ENCODE assay signal across 21 cellular contexts in the genomic region with DNA sequence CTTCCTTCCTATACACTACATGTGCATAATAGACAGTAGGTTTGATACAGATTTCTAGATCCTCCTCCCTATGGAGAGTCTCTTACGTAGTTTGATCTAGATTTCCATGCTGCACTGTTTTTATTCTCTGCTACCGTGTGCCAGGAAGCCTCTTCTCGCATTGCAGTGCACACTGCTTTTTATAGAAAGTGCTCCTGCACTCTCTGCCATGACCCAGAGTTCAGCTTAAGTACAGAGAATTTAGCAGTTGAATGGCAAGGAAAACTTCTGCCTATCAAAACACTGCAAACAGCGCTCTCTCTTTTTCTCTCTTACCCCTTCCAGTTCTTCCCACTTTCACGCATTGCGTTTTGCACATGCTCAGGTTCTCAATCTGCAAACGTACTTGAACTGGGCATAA.
A peak's percentile ranks its signal among the peaks of the same experiment; 100 is the strongest.
DNase-seq lines count a peak whose midpoint lies in the region; ATAC-seq and TF ChIP-seq lines count a peak whose summit lies in the region.
"Had no signal": no experiment of that assay in that cellular context is flagged by ENCODE, and none has a peak within 500 bp of the region (broad histone marks: within the 10 kb centered on the region; RNA-seq: fewer than 3 reads in every experiment).

No MANE protein-coding gene starts in this region.

- no peak overlapping the region for H2BK5ac ChIP-seq in neuronal stem cell (ENCODE audit: low read length)
- H2BK5ac ChIP-seq in trophoblast cell (ENCODE audit: low read depth, low read length, poor library complexity), result no peak overlapping the region

- H3K4ac ChIP-seq in neuronal stem cell (ENCODE audit: low read length) (no peak overlapping the region), trophoblast cell (ENCODE audit: low read depth, low read length) (no peak overlapping the region)

- WGBS in liver, result 86% methylated on average over 7 of the region's 7 CpGs
- WGBS in right lobe of liver (ENCODE audit: insufficient coverage, low coverage, low lambda C conversion rate, missing lambda C conversion rate), result 63% methylated on average over 6 of the region's 7 CpGs
- WGBS in neuronal stem cell (ENCODE audit: extremely low coverage in 2 of 2, insufficient read length in 2 of 2, insufficient replicate concordance in 1 of 2), 2 donors, result no CpG with 5 or more reads among the region's 7 CpGs
- no CpG with 5 or more reads among the region's 7 CpGs for WGBS in trophoblast cell (ENCODE audit: extremely low coverage, insufficient coverage, insufficient read length)

- no peak overlapping the region for H2AK5ac ChIP-seq in neuronal stem cell (ENCODE audit: low read depth, low read length)
- H2AK5ac ChIP-seq in trophoblast cell (ENCODE audit: low read length), result no peak overlapping the region

- H3K9me3 ChIP-seq in liver (ENCODE audit: control insufficient read depth in 4 of 4, low read length in 3 of 4), result no peaks in the 10 kb centered on the region
- no peaks in the 10 kb centered on the region for H3K9me3 ChIP-seq in right lobe of liver
- peaks cover 0 to 3% of the 10 kb centered on the region in 2 donors for H3K9me3 ChIP-seq in neuronal stem cell (replicated peaks in 1 of 2; ENCODE audit: control insufficient read depth in 2 of 2, insufficient read depth in 1 of 2, low read depth in 1 of 2, low read length in 2 of 2)
- no peaks in the 10 kb centered on the region for H3K9me3 ChIP-seq in trophoblast cell (ENCODE audit: insufficient read depth, low read depth, low read length)
- H3K9me3 ChIP-seq: SJSA1 had no signal

- H3K79me1 ChIP-seq in neuronal stem cell (ENCODE audit: low read depth, low read length) (no peaks in the 10 kb centered on the region), trophoblast cell (ENCODE audit: low read length) (no peaks in the 10 kb centered on the region)

- no peak overlapping the region for H2BK15ac ChIP-seq in neuronal stem cell (ENCODE audit: low read length)

- H3K9ac ChIP-seq in liver (ENCODE audit: low read depth in 1 of 2, low read length in 2 of 2) (no peak overlapping the region), neuronal stem cell (ENCODE audit: low read depth, low read length, poor library complexity) (no peak overlapping the region), trophoblast cell (ENCODE audit: low read length) (no peak overlapping the region)
- H3K9ac ChIP-seq: BLaER1 treated with 17β-estradiol and CSF1 and Interleukin-3, amounts not matched to agents 10 nM and 100 nM had no signal

- ATAC-seq in right lobe of liver (no peak), left cardiac atrium (peak; percentile 44 to 75), GM21423 (IDR thresholded peaks at IDR 0.05; ENCODE audit: unreplicated experiment) (no peak)
- ATAC-seq: HCT116, Panc1 had no signal

- H4K8ac ChIP-seq in neuronal stem cell (ENCODE audit: low read depth, low read length), result no peak overlapping the region
- no peak overlapping the region for H4K8ac ChIP-seq in trophoblast cell (ENCODE audit: low read depth, low read length)

- H3K36me3 ChIP-seq in liver (ENCODE audit: control insufficient read depth in 4 of 4, insufficient read depth in 3 of 4, low read depth in 1 of 4, low read length in 3 of 4), result peaks cover 0 to 2% (median 0%) of the 10 kb centered on the region in 4 donors
- no peaks in the 10 kb centered on the region for H3K36me3 ChIP-seq in right lobe of liver
- H3K36me3 ChIP-seq in neuronal stem cell (replicated peaks in 1 of 2; ENCODE audit: control insufficient read depth in 2 of 2, insufficient read depth in 2 of 2, low read length in 2 of 2), result no peaks in the 10 kb centered on the region
- no peaks in the 10 kb centered on the region for H3K36me3 ChIP-seq in trophoblast cell (ENCODE audit: control insufficient read depth in 1 of 2, insufficient read depth in 2 of 2, low read length in 2 of 2)

- TF ChIP-seq RAD21 in liver (IDR thresholded peaks at IDR 0.05), result no peak

- H4K91ac ChIP-seq in neuronal stem cell (ENCODE audit: low read depth, low read length, poor library complexity), result no peak overlapping the region
- no peak overlapping the region for H4K91ac ChIP-seq in trophoblast cell (ENCODE audit: low read depth, low read length)

- H2AFZ ChIP-seq in neuronal stem cell (ENCODE audit: low read length), result peak overlapping the region; percentile 9
- no peak overlapping the region for H2AFZ ChIP-seq in trophoblast cell (ENCODE audit: insufficient read depth, low read length, poor library complexity)

- no peak overlapping the region for H2BK12ac ChIP-seq in neuronal stem cell (ENCODE audit: low read length)
- H2BK12ac ChIP-seq in trophoblast cell (ENCODE audit: low read length), result no peak overlapping the region

- H3K4me1 ChIP-seq in liver (ENCODE audit: control insufficient read depth in 4 of 4, insufficient read depth in 4 of 4, low read length in 3 of 4) (peaks cover 0 to 4% (median 2%) of the 10 kb centered on the region in 4 donors), right lobe of liver (peaks cover 0 to 12% (median 0%) of the 10 kb centered on the region in 4 donors), neuronal stem cell (ENCODE audit: control insufficient read depth in 2 of 2, insufficient read depth in 1 of 2, low read depth in 1 of 2, low read length in 2 of 2) (no peaks in the 10 kb centered on the region), trophoblast cell (ENCODE audit: control insufficient read depth in 1 of 2, insufficient read depth in 2 of 2, low read length in 2 of 2) (no peaks in the 10 kb centered on the region)

- H3K23ac ChIP-seq in neuronal stem cell (ENCODE audit: low read depth, low read length, poor library complexity), result no peak overlapping the region
- H3K23ac ChIP-seq in trophoblast cell (ENCODE audit: low read length), result no peak overlapping the region

- no peak for TF ChIP-seq CTCF in liver (IDR thresholded peaks at IDR 0.05; ENCODE audit: low read depth, low read length, missing input control)
- no peak for TF ChIP-seq CTCF in right lobe of liver (IDR thresholded peaks at IDR 0.05)

- H3K79me2 ChIP-seq in trophoblast cell (ENCODE audit: control insufficient read depth, insufficient read depth, low read length, poor library complexity), result no peaks in the 10 kb centered on the region

- H3K18ac ChIP-seq in neuronal stem cell (ENCODE audit: low read length) (no peak overlapping the region), trophoblast cell (ENCODE audit: low read length) (no peak overlapping the region)

- no peak overlapping the region for H4K12ac ChIP-seq in trophoblast cell (ENCODE audit: low read depth, low read length)

- H3K27me3 ChIP-seq in liver (ENCODE audit: control insufficient read depth in 4 of 4, insufficient read depth in 4 of 4, low read length in 3 of 4) (no peaks in the 10 kb centered on the region), right lobe of liver (no peaks in the 10 kb centered on the region), neuronal stem cell (ENCODE audit: control insufficient read depth in 3 of 3, insufficient read depth in 3 of 3, low read depth in 1 of 3, low read length in 3 of 3) (peaks cover 0 to 2% (median 0%) of the 10 kb centered on the region in 3 experiments), trophoblast cell (ENCODE audit: insufficient read depth, low read length) (no peaks in the 10 kb centered on the region)
- H3K27me3 ChIP-seq: BLaER1 treated with 17β-estradiol and CSF1 and Interleukin-3, amounts not matched to agents 10 nM and 100 nM; SJSA1 had no signal

- DNase-seq in right lobe of liver (no peak), left cardiac atrium (no peak), neuronal stem cell (ENCODE audit: low spot score) (no peak), trophoblast cell (no peak)
- no peak for DNase-seq in activated naive CD4-positive, alpha-beta T cell (lab: John Stamatoyannopoulos, UW)
- DNase-seq: 8988T; CD4-positive, alpha-beta memory T cell; DND-41; NCI-H1105; NCI-H146; NCI-H2081; NCI-H2171; NCI-H345; NCI-H524; NCI-H774 had no signal

- no peak overlapping the region for H3K4me3 ChIP-seq in liver (ENCODE audit: low read depth in 1 of 3, low read length in 3 of 3)
- no peak overlapping the region for H3K4me3 ChIP-seq in right lobe of liver
- no peak overlapping the region for H3K4me3 ChIP-seq in neuronal stem cell (ENCODE audit: low read length in 2 of 2)
- H3K4me3 ChIP-seq in trophoblast cell (ENCODE audit: low read depth, low read length), result no peak overlapping the region
- H3K4me3 ChIP-seq: BLaER1 treated with 17β-estradiol and CSF1 and Interleukin-3, amounts not matched to agents 10 nM and 100 nM; SJSA1 had no signal

- no peak for TF ChIP-seq POLR2A in right lobe of liver (IDR thresholded peaks at IDR 0.05)

- no peak overlapping the region for H3K14ac ChIP-seq in neuronal stem cell (ENCODE audit: low read length)
- no peak overlapping the region for H3K14ac ChIP-seq in trophoblast cell (ENCODE audit: low read length)

- H3K27ac ChIP-seq in liver (ENCODE audit: low read depth in 1 of 2, low read length in 2 of 2) (no peak overlapping the region), right lobe of liver (no peak overlapping the region), neuronal stem cell (replicated peaks; ENCODE audit: low read length) (no peak overlapping the region), trophoblast cell (ENCODE audit: low read depth, low read length) (no peak overlapping the region)
- H3K27ac ChIP-seq: SJSA1 had no signal

- H3K4me2 ChIP-seq in neuronal stem cell (ENCODE audit: insufficient read depth, low read length, poor library complexity, severe bottlenecking) (no peak overlapping the region), trophoblast cell (ENCODE audit: low read length) (no peak overlapping the region)

- intact Hi-C loops in right lobe of liver (cut with DNase I), result no loop called here
- intact Hi-C loops in left cardiac atrium (cut with DNase I), result no loop called here

- H2BK120ac ChIP-seq in neuronal stem cell (ENCODE audit: low read depth, low read length) (no peak overlapping the region), trophoblast cell (ENCODE audit: insufficient read depth, low read length, poor library complexity) (no peak overlapping the region)

TF ChIP-seq in liver, 16 proteins besides CTCF, POLR2A, EP300 and RAD21:
- TF ChIP-seq, protein P1, sequence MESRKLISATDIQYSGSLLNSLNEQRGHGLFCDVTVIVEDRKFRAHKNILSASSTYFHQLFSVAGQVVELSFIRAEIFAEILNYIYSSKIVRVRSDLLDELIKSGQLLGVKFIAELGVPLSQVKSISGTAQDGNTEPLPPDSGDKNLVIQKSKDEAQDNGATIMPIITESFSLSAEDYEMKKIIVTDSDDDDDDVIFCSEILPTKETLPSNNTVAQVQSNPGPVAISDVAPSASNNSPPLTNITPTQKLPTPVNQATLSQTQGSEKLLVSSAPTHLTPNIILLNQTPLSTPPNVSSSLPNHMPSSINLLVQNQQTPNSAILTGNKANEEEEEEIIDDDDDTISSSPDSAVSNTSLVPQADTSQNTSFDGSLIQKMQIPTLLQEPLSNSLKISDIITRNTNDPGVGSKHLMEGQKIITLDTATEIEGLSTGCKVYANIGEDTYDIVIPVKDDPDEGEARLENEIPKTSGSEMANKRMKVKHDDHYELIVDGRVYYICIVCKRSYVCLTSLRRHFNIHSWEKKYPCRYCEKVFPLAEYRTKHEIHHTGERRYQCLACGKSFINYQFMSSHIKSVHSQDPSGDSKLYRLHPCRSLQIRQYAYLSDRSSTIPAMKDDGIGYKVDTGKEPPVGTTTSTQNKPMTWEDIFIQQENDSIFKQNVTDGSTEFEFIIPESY (IDR thresholded peaks at IDR 0.05), result no peak
- TF ChIP-seq NR2F2 (IDR thresholded peaks at IDR 0.05), result peak; percentile 44
- TF ChIP-seq RXRA (IDR thresholded peaks at IDR 0.05), result peak; percentile 34 to 56
TF ChIP-seq in liver: peak in this region for 2.

Comparison
In these comparisons a context has a peak if more than half of its experiments do, and no peak if none do; other contexts are left out.
1. ATAC-seq: peak in left cardiac atrium (2 of 2); none in right lobe of liver (0 of 4) and GM21423 (single experiment).